Comparison of ENCODE assay signal across 25 cellular contexts in the genomic region with DNA sequence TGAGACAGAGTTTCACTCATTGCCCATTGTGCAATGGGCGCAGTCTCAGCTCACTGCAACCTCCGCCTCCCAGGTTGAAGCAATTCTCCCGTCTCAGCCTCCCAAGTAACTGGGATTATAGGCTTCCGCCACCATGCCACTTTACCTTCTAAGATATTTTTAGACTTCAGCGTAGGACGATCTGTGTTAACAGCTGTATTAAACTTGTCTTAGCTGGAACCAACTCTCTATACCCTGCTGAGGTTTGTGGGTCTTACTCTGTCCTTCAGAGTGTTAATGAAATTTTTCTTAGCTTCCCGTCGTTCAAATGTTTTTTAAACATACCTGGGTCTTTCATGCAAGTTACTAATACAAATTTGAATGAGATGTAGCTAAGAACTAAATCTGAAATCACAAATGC. TPM values are rescaled to one million over a fixed set of nuclear protein-coding genes. Genes with fewer than 3 reads are reported as not detected.
DNase-seq lines count a peak whose midpoint lies in the region; ATAC-seq and TF ChIP-seq lines count a peak whose summit lies in the region.
"Had no signal": no experiment of that assay in that cellular context is flagged by ENCODE, and none has a peak within 500 bp of the region (broad histone marks: within the 10 kb centered on the region; RNA-seq: fewer than 3 reads in every experiment).

No MANE protein-coding gene starts in this region.

- H3K4me1 Mint-ChIP-seq in activated naive CD8-positive, alpha-beta T cell treated with anti-CD3 and anti-CD28 coated beads for 36 hours: peaks cover 18% of the 10 kb centered on the region
- peaks cover 31% of the 10 kb centered on the region for H3K4me1 Mint-ChIP-seq in activated naive CD8-positive, alpha-beta T cell treated with anti-CD3 and anti-CD28 coated beads, Interleukin-2, amount 50 U/mL, for 24 hours
- peaks cover 22 to 37% (median 25%) of the 10 kb centered on the region in 3 donors for H3K4me1 Mint-ChIP-seq in IgD-negative memory B cell
- peaks cover 26 to 33% of the 10 kb centered on the region in 2 donors for H3K4me1 Mint-ChIP-seq in effector memory CD8-positive, alpha-beta T cell (ENCODE audit: low read depth in 2 of 2)
- H3K4me1 Mint-ChIP-seq in stimulated activated effector memory CD8-positive, alpha-beta T cell treated with anti-CD3 and anti-CD28 coated beads, Interleukin-12 subunit alpha, Interleukin-12 subunit beta, amount 100 ng/mL, for 72 hours: peaks cover 25% of the 10 kb centered on the region
- peaks cover 19% of the 10 kb centered on the region; the same call in 2 of the 3 replicates for H3K4me1 Mint-ChIP-seq in GM23338
- peaks cover 27% of the 10 kb centered on the region for H3K4me1 Mint-ChIP-seq in activated CD8-positive, alpha-beta T cell treated with anti-CD3 and anti-CD28 coated beads for 36 hours (ENCODE audit: low read depth)

- H3K79me2 ChIP-seq in GM23338 (replicated peaks; ENCODE audit: insufficient read depth): peaks cover 99% of the 10 kb centered on the region

- in situ Hi-C loops in GM13976 (cut with MboI; ENCODE audit: low sequenced_read_pairs, unreplicated experiment): no loop called here

- no peak overlapping the region for H3K27ac ChIP-seq in GM23338 (ENCODE audit: low read depth)
- H3K27ac ChIP-seq: KMS-11, neutrophil, prostate gland, upper lobe of right lung had no signal

- intact Hi-C loops in activated CD8-positive, alpha-beta T cell treated with anti-CD3 and anti-CD28 coated beads for 36 hours (cut with micrococcal nuclease): no loop called here

- H3K4me2 ChIP-seq in GM23338: no peak overlapping the region
- H3K4me2 ChIP-seq: KMS-11, SK-N-SH had no signal

- H3K27me3 ChIP-seq in GM23338 (ENCODE audit: insufficient read depth): no peaks in the 10 kb centered on the region
- H3K27me3 ChIP-seq: neutrophil, upper lobe of right lung had no signal

- no peak for TF ChIP-seq CTCF in GM23338 (conservative IDR thresholded peaks at IDR 0.05; ENCODE audit: low read depth in 2 of 2)
- no peak for TF ChIP-seq CTCF in activated CD8-positive, alpha-beta T cell treated with anti-CD3 and anti-CD28 coated beads for 36 hours (IDR thresholded peaks at IDR 0.05)
- no peak for TF ChIP-seq CTCF in GM13976 (IDR thresholded peaks at IDR 0.05; ENCODE audit: borderline replicate concordance, control extremely low read depth, extremely low read depth, insufficient read depth, missing control alignments)

- H3K36me3 ChIP-seq in GM23338 (ENCODE audit: insufficient read depth): peaks cover 10% of the 10 kb centered on the region
- H3K36me3 ChIP-seq: prostate gland had no signal

- no peak overlapping the region for H2AFZ ChIP-seq in GM23338

- H3K9me3 Mint-ChIP-seq in activated naive CD8-positive, alpha-beta T cell treated with anti-CD3 and anti-CD28 coated beads for 36 hours: no peaks in the 10 kb centered on the region
- no peaks in the 10 kb centered on the region for H3K9me3 Mint-ChIP-seq in activated naive CD8-positive, alpha-beta T cell treated with anti-CD3 and anti-CD28 coated beads, Interleukin-2, amount 50 U/mL, for 24 hours
- H3K9me3 Mint-ChIP-seq in IgD-negative memory B cell (no peaks in the 10 kb centered on the region), GM23338 (no peaks in the 10 kb centered on the region)
- H3K9me3 Mint-ChIP-seq in effector memory CD8-positive, alpha-beta T cell: no peaks in the 10 kb centered on the region
- no peaks in the 10 kb centered on the region for H3K9me3 Mint-ChIP-seq in stimulated activated effector memory CD8-positive, alpha-beta T cell treated with anti-CD3 and anti-CD28 coated beads, Interleukin-12 subunit alpha, Interleukin-12 subunit beta, amount 100 ng/mL, for 72 hours
- no peaks in the 10 kb centered on the region for H3K9me3 Mint-ChIP-seq in activated CD8-positive, alpha-beta T cell treated with anti-CD3 and anti-CD28 coated beads for 36 hours
- H3K9me3 Mint-ChIP-seq: activated naive CD4-positive, alpha-beta T cell treated with anti-CD3 and anti-CD28 coated beads, Interleukin-2, amount 10 ng/mL, durations not matched to agents 7 days and 5 days; CD8-positive, alpha-beta memory T cell; stimulated activated naive B cell treated with anti-CD40 and anti-IgM and Interleukin-4, amounts not matched to agents 10 μg/mL and 1 μg/mL and 100 μg/mL, for 72 hours had no signal

- no peak for DNase-seq in activated naive CD8-positive, alpha-beta T cell treated with anti-CD3 and anti-CD28 coated beads for 36 hours
- DNase-seq in activated naive CD8-positive, alpha-beta T cell treated with anti-CD3 and anti-CD28 coated beads, Interleukin-2, amount 50 U/mL, for 24 hours: no peak
- no peak for DNase-seq in effector memory CD8-positive, alpha-beta T cell
- DNase-seq in stimulated activated effector memory CD8-positive, alpha-beta T cell treated with anti-CD3 and anti-CD28 coated beads, Interleukin-12 subunit alpha, Interleukin-12 subunit beta, amount 100 ng/mL, for 72 hours (ENCODE audit: low spot score in 2 of 2): no peak
- no peak for DNase-seq in GM23338 (ENCODE audit: low spot score)
- DNase-seq in activated CD8-positive, alpha-beta T cell treated with anti-CD3 and anti-CD28 coated beads for 36 hours: no peak
- no peak for DNase-seq in GM13976 (ENCODE audit: low spot score)
- DNase-seq: activated CD4-positive, alpha-beta T cell treated with anti-CD3 and anti-CD28 coated beads, Interleukin-2, amount 50 U/mL, for 4 hours; activated naive CD4-positive, alpha-beta T cell treated with anti-CD3 and anti-CD28 coated beads, Interleukin-2, amount 10 ng/mL, durations not matched to agents 7 days and 5 days; CD8-positive, alpha-beta memory T cell; effector memory CD4-positive, alpha-beta T cell; erythroblast; MM.1S; NCI-H1105 treated with DMSO at 0.1 percent for 48 hours; NCI-H2029 treated with DMSO at 0.1 percent for 48 hours; NCI-H526 treated with DMSO at 0.1 percent for 48 hours; PC-3; SK-N-SH; stimulated activated naive B cell treated with anti-CD40 and anti-IgM and Interleukin-4, amounts not matched to agents 10 μg/mL and 1 μg/mL and 100 μg/mL, for 72 hours; substantia nigra; upper lobe of right lung had no signal

- peaks cover 13% of the 10 kb centered on the region for H3K36me3 Mint-ChIP-seq in activated naive CD8-positive, alpha-beta T cell treated with anti-CD3 and anti-CD28 coated beads for 36 hours
- H3K36me3 Mint-ChIP-seq in activated naive CD8-positive, alpha-beta T cell treated with anti-CD3 and anti-CD28 coated beads, Interleukin-2, amount 50 U/mL, for 24 hours (ENCODE audit: low read depth): peaks cover 36% of the 10 kb centered on the region
- no peaks in the 10 kb centered on the region for H3K36me3 Mint-ChIP-seq in IgD-negative memory B cell
- peaks cover 41% of the 10 kb centered on the region for H3K36me3 Mint-ChIP-seq in effector memory CD8-positive, alpha-beta T cell (ENCODE audit: insufficient read depth)
- H3K36me3 Mint-ChIP-seq in stimulated activated effector memory CD8-positive, alpha-beta T cell treated with anti-CD3 and anti-CD28 coated beads, Interleukin-12 subunit alpha, Interleukin-12 subunit beta, amount 100 ng/mL, for 72 hours: peaks cover 86% of the 10 kb centered on the region
- H3K36me3 Mint-ChIP-seq in GM23338 (ENCODE audit: low read depth): peaks cover 35% of the 10 kb centered on the region
- peaks cover 31% of the 10 kb centered on the region for H3K36me3 Mint-ChIP-seq in activated CD8-positive, alpha-beta T cell treated with anti-CD3 and anti-CD28 coated beads for 36 hours (ENCODE audit: low read depth)

- H3K4me1 ChIP-seq in GM23338 (ENCODE audit: insufficient read depth): peaks cover 17% of the 10 kb centered on the region; the same call in 1 of the 2 replicates
- H3K4me1 ChIP-seq: prostate gland had no signal

- H3K4me3 Mint-ChIP-seq in activated naive CD8-positive, alpha-beta T cell treated with anti-CD3 and anti-CD28 coated beads for 36 hours: no peak overlapping the region
- H3K4me3 Mint-ChIP-seq in activated naive CD8-positive, alpha-beta T cell treated with anti-CD3 and anti-CD28 coated beads, Interleukin-2, amount 50 U/mL, for 24 hours: no peak overlapping the region
- H3K4me3 Mint-ChIP-seq in IgD-negative memory B cell: no peak overlapping the region
- H3K4me3 Mint-ChIP-seq in effector memory CD8-positive, alpha-beta T cell: no peak overlapping the region
- no peak overlapping the region for H3K4me3 Mint-ChIP-seq in stimulated activated effector memory CD8-positive, alpha-beta T cell treated with anti-CD3 and anti-CD28 coated beads, Interleukin-12 subunit alpha, Interleukin-12 subunit beta, amount 100 ng/mL, for 72 hours
- no peak overlapping the region for H3K4me3 Mint-ChIP-seq in GM23338
- H3K4me3 Mint-ChIP-seq in activated CD8-positive, alpha-beta T cell treated with anti-CD3 and anti-CD28 coated beads for 36 hours: no peak overlapping the region
- H3K4me3 Mint-ChIP-seq: activated naive CD4-positive, alpha-beta T cell treated with anti-CD3 and anti-CD28 coated beads, Interleukin-2, amount 10 ng/mL, durations not matched to agents 7 days and 5 days; CD8-positive, alpha-beta memory T cell had no signal

- ATAC-seq in activated naive CD8-positive, alpha-beta T cell treated with anti-CD3 and anti-CD28 coated beads, Interleukin-2, amount 50 U/mL, for 24 hours: no peak
- ATAC-seq in effector memory CD8-positive, alpha-beta T cell (replicated peaks): no peak
- ATAC-seq in stimulated activated effector memory CD8-positive, alpha-beta T cell treated with anti-CD3 and anti-CD28 coated beads, Interleukin-12 subunit alpha, Interleukin-12 subunit beta, amount 100 ng/mL, for 72 hours: no peak
- no peak for ATAC-seq in GM23338
- no peak for ATAC-seq in activated CD8-positive, alpha-beta T cell treated with anti-CD3 and anti-CD28 coated beads for 36 hours
- ATAC-seq: PC-3, upper lobe of right lung had no signal

- H4K20me1 ChIP-seq in GM23338 (replicated peaks; ENCODE audit: insufficient read depth): peaks cover 63% of the 10 kb centered on the region

- no peaks in the 10 kb centered on the region for H3K27me3 Mint-ChIP-seq in activated naive CD8-positive, alpha-beta T cell treated with anti-CD3 and anti-CD28 coated beads for 36 hours
- no peaks in the 10 kb centered on the region for H3K27me3 Mint-ChIP-seq in activated naive CD8-positive, alpha-beta T cell treated with anti-CD3 and anti-CD28 coated beads, Interleukin-2, amount 50 U/mL, for 24 hours
- H3K27me3 Mint-ChIP-seq in IgD-negative memory B cell (no peaks in the 10 kb centered on the region), GM23338 (ENCODE audit: insufficient read depth, low read depth, poor library complexity) (no peaks in the 10 kb centered on the region)
- H3K27me3 Mint-ChIP-seq in effector memory CD8-positive, alpha-beta T cell: no peaks in the 10 kb centered on the region
- no peaks in the 10 kb centered on the region for H3K27me3 Mint-ChIP-seq in activated CD8-positive, alpha-beta T cell treated with anti-CD3 and anti-CD28 coated beads for 36 hours
- H3K27me3 Mint-ChIP-seq: activated naive CD4-positive, alpha-beta T cell treated with anti-CD3 and anti-CD28 coated beads, Interleukin-2, amount 10 ng/mL, durations not matched to agents 7 days and 5 days; CD8-positive, alpha-beta memory T cell; stimulated activated naive B cell treated with anti-CD40 and anti-IgM and Interleukin-4, amounts not matched to agents 10 μg/mL and 1 μg/mL and 100 μg/mL, for 72 hours had no signal

- peak overlapping the region; percentile 40 for H3K27ac Mint-ChIP-seq in activated naive CD8-positive, alpha-beta T cell treated with anti-CD3 and anti-CD28 coated beads for 36 hours
- H3K27ac Mint-ChIP-seq in activated naive CD8-positive, alpha-beta T cell treated with anti-CD3 and anti-CD28 coated beads, Interleukin-2, amount 50 U/mL, for 24 hours: no peak overlapping the region
- H3K27ac Mint-ChIP-seq in IgD-negative memory B cell (peak overlapping the region; percentile 40 to 81 (median 74)), GM23338 (no peak overlapping the region)
- H3K27ac Mint-ChIP-seq in effector memory CD8-positive, alpha-beta T cell: peak overlapping the region; percentile 49 to 74
- H3K27ac Mint-ChIP-seq in stimulated activated effector memory CD8-positive, alpha-beta T cell treated with anti-CD3 and anti-CD28 coated beads, Interleukin-12 subunit alpha, Interleukin-12 subunit beta, amount 100 ng/mL, for 72 hours: peak overlapping the region; percentile 64
- H3K27ac Mint-ChIP-seq in activated CD8-positive, alpha-beta T cell treated with anti-CD3 and anti-CD28 coated beads for 36 hours: no peak overlapping the region
- H3K27ac Mint-ChIP-seq: activated naive CD4-positive, alpha-beta T cell treated with anti-CD3 and anti-CD28 coated beads, Interleukin-2, amount 10 ng/mL, durations not matched to agents 7 days and 5 days had no signal

- no peaks in the 10 kb centered on the region for H3K9me2 ChIP-seq in GM23338 (ENCODE audit: insufficient read depth)
- H3K9me2 ChIP-seq: SK-N-SH had no signal

- H3F3A ChIP-seq in GM23338 (replicated peaks; ENCODE audit: low read depth): no peaks in the 10 kb centered on the region

- POLR2A ChIA-PET in activated CD8-positive, alpha-beta T cell treated with anti-CD3 and anti-CD28 coated beads for 36 hours (lab: Charles Lee): interaction anchor here (1.2 kb wide), 1 partner anchor 14 kb away, joined by 5 read pairs; a partner anchor contains a TSS

- no peak overlapping the region for H3K4me3 ChIP-seq in GM23338
- H3K4me3 ChIP-seq: prostate gland, upper lobe of right lung had no signal

- CTCF ChIA-PET in activated CD8-positive, alpha-beta T cell treated with anti-CD3 and anti-CD28 coated beads for 36 hours (lab: Charles Lee): interaction anchor here (1.4 kb wide), 1 partner anchor 65 kb away, joined by 4 read pairs; a partner anchor contains a TSS

RNA-seq across cellular contexts. Expression of a gene that starts 14.7 kb away (rescaled TPM):
- 10 to 100 TPM; 59.7 to 60.8 TPM for total RNA-seq in activated naive CD8-positive, alpha-beta T cell treated with anti-CD3 and anti-CD28 coated beads for 36 hours
- 56.1 TPM for polyA plus RNA-seq in IgD-negative memory B cell
- 170 and 171 TPM in 2 replicates for total RNA-seq in GM23338 (2014; rRNA removed; shearing (Covaris generic))
- 120 and 125 TPM in 2 replicates for polyA plus RNA-seq in GM23338 (2016; fragmentation: Nextera tagmentation; extraction: Ambion mirVana)
- 10 to 100 TPM; 46.6 to 46.9 TPM for total RNA-seq in activated CD8-positive, alpha-beta T cell treated with anti-CD3 and anti-CD28 coated beads for 36 hours

Comparison
In these comparisons a context has a peak if more than half of its experiments do, and no peak if none do; other contexts are left out.
1. H3K27ac Mint-ChIP-seq: peak in activated naive CD8-positive, alpha-beta T cell treated with anti-CD3 and anti-CD28 coated beads for 36 hours (single experiment), IgD-negative memory B cell (3 of 3), effector memory CD8-positive, alpha-beta T cell (2 of 2) and stimulated activated effector memory CD8-positive, alpha-beta T cell treated with anti-CD3 and anti-CD28 coated beads, Interleukin-12 subunit alpha, Interleukin-12 subunit beta, amount 100 ng/mL, for 72 hours (single experiment); none in activated naive CD8-positive, alpha-beta T cell treated with anti-CD3 and anti-CD28 coated beads, Interleukin-2, amount 50 U/mL, for 24 hours (single experiment), GM23338 (single experiment) and activated CD8-positive, alpha-beta T cell treated with anti-CD3 and anti-CD28 coated beads for 36 hours (single experiment).